ENCODE assay signal across 16 cellular contexts in genomic region chr9:132260846-132261245, GRCh38.
A peak's percentile ranks its signal among the peaks of the same experiment; 100 is the strongest.
DNase-seq lines count a peak whose midpoint lies in the region; ATAC-seq, FAIRE-seq and TF ChIP-seq lines count a peak whose summit lies in the region.
"Had no signal": no experiment of that assay in that cellular context is flagged by ENCODE, and none has a peak within 500 bp of the region (broad histone marks: within the 10 kb centered on the region; RNA-seq: fewer than 3 reads in every experiment).

No MANE protein-coding gene starts in this region.

- H3K9me3 ChIP-seq in K562 (replicated peaks; ENCODE audit: control insufficient read depth, insufficient read depth, low read depth, low read length), result no peaks in the 10 kb centered on the region
- H3K9me3 ChIP-seq: SK-N-SH had no signal

- H3K27me3 ChIP-seq in K562 (ENCODE audit: control insufficient read depth in 2 of 2, insufficient read depth in 2 of 2, low read length in 2 of 2) (no peaks in the 10 kb centered on the region), mesendoderm (ENCODE audit: insufficient read depth, low read length, poor library complexity) (no peaks in the 10 kb centered on the region)

- in situ Hi-C loops in K562 (cut with MboI), result no loop called here

- no peak overlapping the region for H3K4me3 Mint-ChIP-seq in activated naive CD8-positive, alpha-beta T cell
- H3K4me3 Mint-ChIP-seq in activated naive CD8-positive, alpha-beta T cell treated with anti-CD3 and anti-CD28 coated beads, Interleukin-2, amount 50 U/mL, for 24 hours, result no peak overlapping the region
- H3K4me3 Mint-ChIP-seq in MCF 10A (ENCODE audit: unreplicated experiment), result no peak overlapping the region
- H3K4me3 Mint-ChIP-seq: CD4-positive, alpha-beta memory T cell had no signal

- H3K27ac ChIP-seq in K562 (ENCODE audit: extremely low read depth, low read depth, low read length), result no peak overlapping the region
- H3K27ac ChIP-seq in mesendoderm (ENCODE audit: low read depth, low read length), result no peak overlapping the region

- TF ChIP-seq EP300 in K562 (IDR thresholded peaks at IDR 0.05; ENCODE audit: low read length), result no peak

- H3K4ac ChIP-seq in mesendoderm (ENCODE audit: low read depth, low read length), result no peak overlapping the region

- no peak for TF ChIP-seq RAD21 in K562 (CRISPR knock-in tag; conservative IDR thresholded peaks at IDR 0.05 in 1 of 2, IDR thresholded peaks at IDR 0.05 in 1 of 2)

- H4K20me1 ChIP-seq in K562 (replicated peaks; ENCODE audit: control insufficient read depth, insufficient read depth, low read length), result peaks cover 4% of the 10 kb centered on the region; the same call in 1 of the 2 replicates

- no peak overlapping the region for H3K9ac ChIP-seq in K562 (ENCODE audit: insufficient read depth in 1 of 2, low read depth in 2 of 2, low read length in 2 of 2)
- H3K9ac ChIP-seq in mesendoderm (ENCODE audit: low read length), result no peak overlapping the region
- H3K9ac ChIP-seq: SK-N-SH had no signal

- H3K4me1 Mint-ChIP-seq in activated naive CD8-positive, alpha-beta T cell (ENCODE audit: low read depth), result peaks cover 10% of the 10 kb centered on the region
- peaks cover 10% of the 10 kb centered on the region for H3K4me1 Mint-ChIP-seq in activated naive CD8-positive, alpha-beta T cell treated with anti-CD3 and anti-CD28 coated beads, Interleukin-2, amount 50 U/mL, for 24 hours
- no peaks in the 10 kb centered on the region for H3K4me1 Mint-ChIP-seq in MCF 10A (ENCODE audit: insufficient read depth, unreplicated experiment)

- H3K36me3 Mint-ChIP-seq in activated naive CD8-positive, alpha-beta T cell, result peaks cover 3% of the 10 kb centered on the region
- H3K36me3 Mint-ChIP-seq in activated naive CD8-positive, alpha-beta T cell treated with anti-CD3 and anti-CD28 coated beads, Interleukin-2, amount 50 U/mL, for 24 hours (ENCODE audit: low read depth), result peaks cover 16% of the 10 kb centered on the region
- H3K36me3 Mint-ChIP-seq in MCF 10A (ENCODE audit: insufficient read depth, unreplicated experiment), result peaks cover 47% of the 10 kb centered on the region

- intact Hi-C loops in K562 (cut with micrococcal nuclease), result no loop called here
- intact Hi-C loops in MCF 10A (cut with micrococcal nuclease), result no loop called here

- no peaks in the 10 kb centered on the region for H3K27me3 Mint-ChIP-seq in activated naive CD8-positive, alpha-beta T cell
- H3K27me3 Mint-ChIP-seq in activated naive CD8-positive, alpha-beta T cell treated with anti-CD3 and anti-CD28 coated beads, Interleukin-2, amount 50 U/mL, for 24 hours, result no peaks in the 10 kb centered on the region
- H3K27me3 Mint-ChIP-seq in MCF 10A (ENCODE audit: insufficient read depth, unreplicated experiment), result no peaks in the 10 kb centered on the region
- H3K27me3 Mint-ChIP-seq: CD4-positive, alpha-beta memory T cell had no signal

- no peak overlapping the region for H2BK15ac ChIP-seq in mesendoderm (replicated peaks; ENCODE audit: low read depth)

- CTCF ChIA-PET in K562 (lab: Yijun Ruan, JAX; ENCODE audit: low intra/inter-chr PET ratio) (no interaction called here), MCF 10A (lab: Yijun Ruan, JAX) (interaction anchor here (0.5 to 2.5 kb wide), 4 partner anchors 8 to 498 kb away, joined by 3 to 11 read pairs (median 5); no protein-coding TSS in a partner anchor)

- H3K36me3 ChIP-seq in K562 (ENCODE audit: control insufficient read depth, insufficient read depth, low read length) (peaks cover 31% of the 10 kb centered on the region; the same call in 2 of the 3 replicates), mesendoderm (ENCODE audit: control insufficient read depth, insufficient read depth, low read length) (peaks cover 13% of the 10 kb centered on the region)

- no peak overlapping the region for H3K4me3 ChIP-seq in K562
- no peak overlapping the region for H3K4me3 ChIP-seq in mesendoderm (ENCODE audit: low read length)

- FAIRE-seq in K562 (lab: Jason Lieb, UNC) (no peak), GM12891 (lab: Jason Lieb, UNC) (no peak)

- peak overlapping the region; percentile 9 for H3K23ac ChIP-seq in mesendoderm (ENCODE audit: low read length)

- H4K5ac ChIP-seq in mesendoderm (ENCODE audit: low read length), result no peak overlapping the region

- no peaks in the 10 kb centered on the region for H3K9me3 Mint-ChIP-seq in activated naive CD8-positive, alpha-beta T cell (ENCODE audit: low read depth)
- no peaks in the 10 kb centered on the region for H3K9me3 Mint-ChIP-seq in activated naive CD8-positive, alpha-beta T cell treated with anti-CD3 and anti-CD28 coated beads, Interleukin-2, amount 50 U/mL, for 24 hours
- no peaks in the 10 kb centered on the region for H3K9me3 Mint-ChIP-seq in MCF 10A (ENCODE audit: unreplicated experiment)
- H3K9me3 Mint-ChIP-seq: CD4-positive, alpha-beta memory T cell had no signal

- H3K27ac Mint-ChIP-seq in activated naive CD8-positive, alpha-beta T cell, result peak overlapping the region; percentile 19
- no peak overlapping the region for H3K27ac Mint-ChIP-seq in activated naive CD8-positive, alpha-beta T cell treated with anti-CD3 and anti-CD28 coated beads, Interleukin-2, amount 50 U/mL, for 24 hours
- H3K27ac Mint-ChIP-seq in MCF 10A (ENCODE audit: low read depth, unreplicated experiment), result no peak overlapping the region

- H2AFZ ChIP-seq in K562 (ENCODE audit: low read depth, low read length), result no peak overlapping the region

- POLR2A ChIA-PET in K562 (lab: Yijun Ruan, JAX), result no interaction called here
- POLR2A ChIA-PET in MCF 10A (lab: Yijun Ruan, JAX), result interaction anchor here (1.6 kb wide), 1 partner anchor 502 kb away, joined by 3 read pairs; no protein-coding TSS in a partner anchor

- peaks cover 0 to 14% of the 10 kb centered on the region in 2 experiments; a peak in 3 of 5 replicates for H3K4me1 ChIP-seq in K562 (replicated peaks in 1 of 2; ENCODE audit: control insufficient read depth in 2 of 2, insufficient read depth in 2 of 2, low read length in 2 of 2)
- no peaks in the 10 kb centered on the region for H3K4me1 ChIP-seq in mesendoderm (ENCODE audit: control insufficient read depth, low read depth, low read length)

- H3K4me2 ChIP-seq in K562 (ENCODE audit: insufficient read depth, low read length) (no peak overlapping the region), mesendoderm (ENCODE audit: low read length) (no peak overlapping the region)
- H3K4me2 ChIP-seq: SK-N-SH had no signal

- no peak for DNase-seq in activated naive CD8-positive, alpha-beta T cell treated with anti-CD3 and anti-CD28 coated beads, Interleukin-2, amount 50 U/mL, for 24 hours
- DNase-seq in K562 (ENCODE audit: extremely low read depth in 1 of 4, low spot score in 3 of 4), result no peak
- no peak for DNase-seq in mesendoderm
- DNase-seq in MCF 10A (ENCODE audit: unreplicated experiment), result no peak
- DNase-seq in GM12891 (ENCODE audit: insufficient read length, low spot score), result no peak
- DNase-seq: CD4-positive, alpha-beta memory T cell; IMR-90; NCI-H1417; NCI-H1930; NCI-H226; NCI-H748 treated with DMSO at 0.1 percent for 48 hours; Right ventricle myocardium superior; SK-N-SH had no signal

- TF ChIP-seq CTCF in K562 (IDR thresholded peaks at IDR 0.05 in 2 of 3, conservative IDR thresholded peaks at IDR 0.05 in 1 of 3; ENCODE audit: insufficient read depth in 2 of 3, low read depth in 1 of 3, low read length in 3 of 3), result no peak
- no peak for TF ChIP-seq CTCF in MCF 10A (IDR thresholded peaks at IDR 0.05; ENCODE audit: unreplicated experiment)

- H2BK120ac ChIP-seq in mesendoderm (ENCODE audit: low read depth, low read length), result no peak overlapping the region

- no peak overlapping the region for H4K8ac ChIP-seq in mesendoderm (ENCODE audit: low read depth, low read length)

- H2AK5ac ChIP-seq in mesendoderm (ENCODE audit: low read length), result no peak overlapping the region

- H3K18ac ChIP-seq in mesendoderm (ENCODE audit: low read length), result no peak overlapping the region

- TF ChIP-seq POLR2A in K562 (conservative IDR thresholded peaks at IDR 0.05), result no peak
- no peak for TF ChIP-seq POLR2A in GM12891 (IDR thresholded peaks at IDR 0.05; ENCODE audit: low read depth, low read length)

- no peak overlapping the region for H3K56ac ChIP-seq in mesendoderm (ENCODE audit: low read length)

- no peak for ATAC-seq in activated naive CD8-positive, alpha-beta T cell treated with anti-CD3 and anti-CD28 coated beads, Interleukin-2, amount 50 U/mL, for 24 hours
- no peak for ATAC-seq in K562
- ATAC-seq in HG02852 (IDR thresholded peaks at IDR 0.05; ENCODE audit: unreplicated experiment), result no peak
- ATAC-seq: Panc1 had no signal

- no peaks in the 10 kb centered on the region for H3K79me1 ChIP-seq in mesendoderm (ENCODE audit: low read length)

- H3K79me2 ChIP-seq in K562 (ENCODE audit: control insufficient read depth, insufficient read depth, low read length), result no peaks in the 10 kb centered on the region
- no peaks in the 10 kb centered on the region for H3K79me2 ChIP-seq in mesendoderm (ENCODE audit: control insufficient read depth, insufficient read depth, low read length)

- BruUV-seq in K562 (replicated peaks; lab: Mats Ljungman, UMichigan) (no TSS peak), MCF 10A (replicated peaks; lab: Mats Ljungman, UMichigan) (no TSS peak)

- whole genome bisulfite sequencing in K562 (ENCODE audit: insufficient coverage, low coverage, missing lambda C conversion rate), result 48% methylated on average over 3 of the region's 3 CpGs
- WGBS in mesendoderm (ENCODE audit: extremely low coverage, insufficient coverage, low lambda C conversion rate), result no CpG with 5 or more reads among the region's 3 CpGs

- no peak overlapping the region for H2BK5ac ChIP-seq in mesendoderm (ENCODE audit: low read length)

- peaks cover 3% of the 10 kb centered on the region for H3K9me1 ChIP-seq in K562 (ENCODE audit: control insufficient read depth, insufficient read depth, low read length)

TF ChIP-seq in K562, 482 proteins besides CTCF, POLR2A, EP300 and RAD21 (continues in another document):
- TF ChIP-seq SRSF7 (optimal IDR thresholded peaks at IDR 0.05; ENCODE audit: low read depth, low read length) (no peak), U2AF1 (optimal IDR thresholded peaks at IDR 0.05; ENCODE audit: low read depth, low read length) (no peak)

TF ChIP-seq in GM12891, 5 proteins besides CTCF, POLR2A, EP300 and RAD21:
- no peak for TF ChIP-seq PAX5 (IDR thresholded peaks at IDR 0.05; ENCODE audit: insufficient read depth, low read length, severe bottlenecking)
- no peak for TF ChIP-seq POU2F2 (IDR thresholded peaks at IDR 0.05; ENCODE audit: low read depth, low read length)
- TF ChIP-seq TAF1 (IDR thresholded peaks at IDR 0.05; ENCODE audit: low read depth, low read length), result no peak
- TF ChIP-seq SPI1 (IDR thresholded peaks at IDR 0.05; ENCODE audit: low read depth, low read length), result no peak
- no peak for TF ChIP-seq POLR2AphosphoS5 (IDR thresholded peaks at IDR 0.05; ENCODE audit: low read depth, low read length)
